24 cellular contexts compared by ENCODE assay signal in the genomic region with DNA sequence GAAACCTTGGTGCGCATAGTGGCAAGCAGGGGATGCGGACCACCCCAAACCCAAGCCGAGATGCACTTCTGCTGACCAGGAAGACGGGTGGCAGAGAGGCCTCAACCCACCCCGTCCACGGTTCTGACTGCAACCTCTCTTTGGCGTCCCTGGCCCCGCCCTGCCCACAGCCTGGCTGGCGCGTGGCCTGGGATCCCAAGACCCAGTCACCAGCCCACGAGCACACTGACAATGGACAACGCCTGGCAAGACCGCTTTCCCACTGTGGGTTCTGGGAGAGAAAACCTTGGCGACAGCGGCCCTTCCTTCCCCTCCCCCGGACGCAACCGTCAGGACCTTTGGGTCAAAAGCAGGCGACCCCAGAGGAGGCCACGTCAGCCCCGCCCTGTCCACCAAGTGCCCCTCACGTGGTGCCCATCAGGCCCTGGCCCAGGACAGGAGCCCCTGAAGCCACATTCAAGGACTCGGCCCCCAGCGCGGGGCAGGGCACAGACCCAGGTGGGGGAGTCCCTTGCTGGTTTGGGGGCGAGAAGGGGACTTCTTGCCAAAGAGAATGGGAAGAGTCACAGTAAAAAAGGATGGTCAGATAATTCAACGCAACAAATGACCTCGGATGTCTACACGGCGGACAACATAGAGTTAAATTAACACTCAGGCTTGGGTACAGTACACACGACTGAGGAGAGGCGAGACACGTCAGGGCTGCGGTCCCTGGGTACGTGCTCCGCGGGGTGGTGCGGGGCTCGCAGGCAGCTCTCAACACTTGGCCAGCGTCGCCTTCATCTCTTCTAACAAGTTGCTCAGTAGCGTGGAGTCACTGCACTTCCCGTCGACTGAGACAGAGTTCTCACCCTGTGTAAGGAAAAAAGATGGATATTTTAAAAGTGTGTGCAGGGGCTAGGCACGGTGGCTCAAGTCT. TPM values are rescaled to one million over a fixed set of nuclear protein-coding genes. Genes with fewer than 3 reads are reported as not detected.
A peak's percentile ranks its signal among the peaks of the same experiment; 100 is the strongest.
DNase-seq lines count a peak whose midpoint lies in the region; TF ChIP-seq lines count a peak whose summit lies in the region.
"Had no signal": no experiment of that assay in that cellular context is flagged by ENCODE, and none has a peak within 500 bp of the region (broad histone marks: within the 10 kb centered on the region; RNA-seq: fewer than 3 reads in every experiment).

No MANE protein-coding gene starts in this region.

- no peak overlapping the region for H3K14ac ChIP-seq in neuronal stem cell (ENCODE audit: low read length)

- H3K4me1 ChIP-seq in HEK293 (ENCODE audit: control insufficient read depth, insufficient read depth, low read length) (peaks cover 7% of the 10 kb centered on the region; the same call in 1 of the 2 replicates), neuronal stem cell (ENCODE audit: control insufficient read depth in 2 of 2, insufficient read depth in 1 of 2, low read depth in 1 of 2, low read length in 2 of 2) (peaks cover 2 to 6% of the 10 kb centered on the region in 2 donors)

- no peak overlapping the region for H2AK5ac ChIP-seq in neuronal stem cell (ENCODE audit: low read depth, low read length)

- H2AFZ ChIP-seq in neuronal stem cell (ENCODE audit: low read length), result no peak overlapping the region

- no peak overlapping the region for H3K4me3 ChIP-seq in HEK293 (ENCODE audit: low read depth, low read length)
- no peak overlapping the region for H3K4me3 ChIP-seq in neuronal stem cell (ENCODE audit: low read length in 2 of 2)
- H3K4me3 ChIP-seq: ascending aorta, Peyer's patch, sigmoid colon, SJSA1, tibial artery had no signal

- peak in 30 of 58 donors; percentile 10 to 78 (median 48) for DNase-seq in anterior cingulate cortex (lab: John Stamatoyannopoulos, UW)
- DNase-seq in neuronal stem cell (ENCODE audit: low spot score), result no peak
- no peak for DNase-seq in iPS-NIHi11 (ENCODE audit: low spot score)
- no peak for DNase-seq in DMS114 treated with DMSO at 0.1 percent for 48 hours (lab: John Stamatoyannopoulos, UW; ENCODE audit: unreplicated experiment)
- DNase-seq in HEK293T (ENCODE audit: extremely low spot score), result no peak
- DNase-seq: activated CD4-positive, alpha-beta T cell treated with anti-CD3 and anti-CD28 coated beads, Interleukin-2, amount 50 U/mL, for 1 hour; CD4-positive, CD25-positive, alpha-beta regulatory T cell; effector CD4-positive, alpha-beta T cell; foreskin melanocyte; GF-D8; kidney glomerular epithelial cell; mesenchymal stem cell; naive B cell; NCI-H1105; NCI-H2029 treated with DMSO at 0.1 percent for 48 hours; NCI-H510A; NK-92 treated with Interleukin-12 subunit alpha and Interleukin-12 subunit beta, amount 100 ng/mL, for 24 hours; Peyer's patch; sigmoid colon; T-helper 2 cell; tibial artery had no signal

- no peak overlapping the region for H2BK120ac ChIP-seq in neuronal stem cell (ENCODE audit: low read depth, low read length)

- H3K9me3 ChIP-seq in HEK293 (ENCODE audit: control insufficient read depth, insufficient read depth, low read depth, low read length) (no peaks in the 10 kb centered on the region), neuronal stem cell (replicated peaks in 1 of 2; ENCODE audit: control insufficient read depth in 2 of 2, insufficient read depth in 1 of 2, low read depth in 1 of 2, low read length in 2 of 2) (peaks cover 0 to 5% of the 10 kb centered on the region in 2 donors)
- H3K9me3 ChIP-seq: ascending aorta, tibial artery had no signal

- WGBS in neuronal stem cell (ENCODE audit: extremely low coverage in 2 of 2, insufficient read length in 2 of 2, insufficient replicate concordance in 1 of 2), 2 donors, result no CpG with 5 or more reads among the region's 45 CpGs

- peaks cover 16% of the 10 kb centered on the region for H3K79me1 ChIP-seq in neuronal stem cell (ENCODE audit: low read depth, low read length)

- no peak overlapping the region for H3K4ac ChIP-seq in neuronal stem cell (ENCODE audit: low read length)

- peak overlapping the region; percentile 89 for H3K23ac ChIP-seq in neuronal stem cell (ENCODE audit: low read depth, low read length, poor library complexity)

- H3K27ac ChIP-seq in HEK293 (ENCODE audit: extremely low read depth, low read depth, low read length) (no peak overlapping the region), neuronal stem cell (replicated peaks; ENCODE audit: low read length) (no peak overlapping the region)
- H3K27ac ChIP-seq: ascending aorta, Peyer's patch, sigmoid colon, SJSA1, tibial artery had no signal

- no peak overlapping the region for H2BK15ac ChIP-seq in neuronal stem cell (ENCODE audit: low read length)

- POLR2A ChIA-PET in HEK293 (lab: Yijun Ruan, JAX) (no interaction called here), HEK293T (lab: Yijun Ruan, JAX) (no interaction called here)

- no peak overlapping the region for H2BK5ac ChIP-seq in neuronal stem cell (ENCODE audit: low read length)

- no peak overlapping the region for H3K4me2 ChIP-seq in neuronal stem cell (ENCODE audit: insufficient read depth, low read length, poor library complexity, severe bottlenecking)

- H3K18ac ChIP-seq in neuronal stem cell (ENCODE audit: low read length), result no peak overlapping the region

- H3K36me3 ChIP-seq in HEK293 (ENCODE audit: control insufficient read depth in 2 of 2, insufficient read depth in 1 of 2, low read length in 2 of 2) (peaks cover 24 to 72% of the 10 kb centered on the region in 2 experiments), neuronal stem cell (replicated peaks in 1 of 2; ENCODE audit: control insufficient read depth in 2 of 2, insufficient read depth in 2 of 2, low read length in 2 of 2) (peaks cover 54 to 70% of the 10 kb centered on the region in 2 donors)

- TF ChIP-seq CTCF in HEK293 (tag by site-specific recombination; IDR thresholded peaks at IDR 0.05), result no peak

- no peaks in the 10 kb centered on the region for H3K27me3 ChIP-seq in neuronal stem cell (ENCODE audit: control insufficient read depth in 3 of 3, insufficient read depth in 3 of 3, low read depth in 1 of 3, low read length in 3 of 3)
- H3K27me3 ChIP-seq: ascending aorta, Peyer's patch, sigmoid colon, SJSA1, tibial artery had no signal

- no peak overlapping the region for H2BK12ac ChIP-seq in neuronal stem cell (ENCODE audit: low read length)

- H4K8ac ChIP-seq in neuronal stem cell (ENCODE audit: low read depth, low read length), result no peak overlapping the region

- no peak overlapping the region for H3K9ac ChIP-seq in neuronal stem cell (ENCODE audit: low read depth, low read length, poor library complexity)

- CTCF ChIA-PET in HEK293 (lab: Yijun Ruan, JAX) (no interaction called here), HEK293T (lab: Yijun Ruan, JAX) (no interaction called here)

- no peak overlapping the region for H4K91ac ChIP-seq in neuronal stem cell (ENCODE audit: low read depth, low read length, poor library complexity)

TF ChIP-seq in HEK293, 187 proteins besides CTCF, POLR2A, EP300 and RAD21:
- no peak for TF ChIP-seq ZNF19 (tag by site-specific recombination; IDR thresholded peaks at IDR 0.05; ENCODE audit: low read depth)
- TF ChIP-seq, protein P1, sequence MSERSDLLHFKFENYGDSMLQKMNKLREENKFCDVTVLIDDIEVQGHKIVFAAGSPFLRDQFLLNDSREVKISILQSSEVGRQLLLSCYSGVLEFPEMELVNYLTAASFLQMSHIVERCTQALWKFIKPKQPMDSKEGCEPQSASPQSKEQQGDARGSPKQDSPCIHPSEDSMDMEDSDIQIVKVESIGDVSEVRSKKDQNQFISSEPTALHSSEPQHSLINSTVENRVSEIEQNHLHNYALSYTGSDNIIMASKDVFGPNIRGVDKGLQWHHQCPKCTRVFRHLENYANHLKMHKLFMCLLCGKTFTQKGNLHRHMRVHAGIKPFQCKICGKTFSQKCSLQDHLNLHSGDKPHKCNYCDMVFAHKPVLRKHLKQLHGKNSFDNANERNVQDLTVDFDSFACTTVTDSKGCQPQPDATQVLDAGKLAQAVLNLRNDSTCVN (tag by site-specific recombination; optimal IDR thresholded peaks at IDR 0.05), result peak; percentile 13
TF ChIP-seq in HEK293: peak in this region for 1.

TF ChIP-seq in HEK293T, 16 proteins besides CTCF, POLR2A, EP300 and RAD21:
- TF ChIP-seq ELF4 (IDR thresholded peaks at IDR 0.05), result no peak
- no peak for TF ChIP-seq SP1 (IDR thresholded peaks at IDR 0.05)
- TF ChIP-seq HDGF (IDR thresholded peaks at IDR 0.05; ENCODE audit: borderline replicate concordance), result no peak
- TF ChIP-seq ARNT (IDR thresholded peaks at IDR 0.05), result no peak
- no peak for TF ChIP-seq ZNF384 (IDR thresholded peaks at IDR 0.05)
- TF ChIP-seq NFRKB (IDR thresholded peaks at IDR 0.05), result no peak
- TF ChIP-seq CTBP1 (IDR thresholded peaks at IDR 0.05; ENCODE audit: borderline replicate concordance), result no peak
- no peak for TF ChIP-seq TARDBP (IDR thresholded peaks at IDR 0.05)
- no peak for TF ChIP-seq FOXA1 (IDR thresholded peaks at IDR 0.05)
- TF ChIP-seq, protein P2, sequence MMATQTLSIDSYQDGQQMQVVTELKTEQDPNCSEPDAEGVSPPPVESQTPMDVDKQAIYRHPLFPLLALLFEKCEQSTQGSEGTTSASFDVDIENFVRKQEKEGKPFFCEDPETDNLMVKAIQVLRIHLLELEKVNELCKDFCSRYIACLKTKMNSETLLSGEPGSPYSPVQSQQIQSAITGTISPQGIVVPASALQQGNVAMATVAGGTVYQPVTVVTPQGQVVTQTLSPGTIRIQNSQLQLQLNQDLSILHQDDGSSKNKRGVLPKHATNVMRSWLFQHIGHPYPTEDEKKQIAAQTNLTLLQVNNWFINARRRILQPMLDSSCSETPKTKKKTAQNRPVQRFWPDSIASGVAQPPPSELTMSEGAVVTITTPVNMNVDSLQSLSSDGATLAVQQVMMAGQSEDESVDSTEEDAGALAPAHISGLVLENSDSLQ (IDR thresholded peaks at IDR 0.05), result no peak
- no peak for TF ChIP-seq SUZ12 (IDR thresholded peaks at IDR 0.05)
- no peak for TF ChIP-seq FOXK2 (IDR thresholded peaks at IDR 0.05)
- TF ChIP-seq BHLHE40 (IDR thresholded peaks at IDR 0.05; ENCODE audit: borderline replicate concordance), result no peak
- no peak for TF ChIP-seq L3MBTL2 (conservative IDR thresholded peaks at IDR 0.05)
- no peak for TF ChIP-seq FOXM1 (IDR thresholded peaks at IDR 0.05; ENCODE audit: borderline replicate concordance)
- TF ChIP-seq LEF1 (IDR thresholded peaks at IDR 0.05; ENCODE audit: borderline replicate concordance), result no peak
TF ChIP-seq in HEK293T: peak in this region for 0.

RNA-seq across cellular contexts. Expression of a gene that starts 5.0 kb away (rescaled TPM):
- polyA plus RNA-seq in neuronal stem cell (2013, experiment 1 of 2), result 2.5 TPM
- polyA plus RNA-seq in neuronal stem cell (2013, experiment 2 of 2), result 2.3 TPM

RNA-seq across cellular contexts. Expression of a gene that starts 5.5 kb away (rescaled TPM):
- polyA plus RNA-seq in neuronal stem cell (2013, experiment 1 of 2), result 15.6 TPM
- polyA plus RNA-seq in neuronal stem cell (2013, experiment 2 of 2), result 16.1 TPM

RNA-seq across cellular contexts. Expression of a gene that starts 49.7 kb away (rescaled TPM):
- polyA plus RNA-seq in neuronal stem cell (2013, experiment 1 of 2), result 60.6 TPM
- 60.3 TPM for polyA plus RNA-seq in neuronal stem cell (2013, experiment 2 of 2)

RNA-seq across cellular contexts. Expression of a gene that starts 50.6 kb away (rescaled TPM):
- 138 TPM for polyA plus RNA-seq in neuronal stem cell (2013, experiment 1 of 2)
- 146 TPM for polyA plus RNA-seq in neuronal stem cell (2013, experiment 2 of 2)

Comparison
In these comparisons a context has a peak if more than half of its experiments do, and no peak if none do; other contexts are left out.
1. DNase-seq: peak in anterior cingulate cortex (30 of 58); none in neuronal stem cell (single experiment), iPS-NIHi11 (single experiment), DMS114 treated with DMSO at 0.1 percent for 48 hours (single experiment) and HEK293T (single experiment).